In genomic region chr16:3922241-3922640, GRCh38 we compare ENCODE assay signal across 18 cellular contexts. TPM values are rescaled to one million over a fixed set of nuclear protein-coding genes. Genes with fewer than 3 reads are reported as not detected.
A peak's percentile ranks its signal among the peaks of the same experiment; 100 is the strongest.
DNase-seq lines count a peak whose midpoint lies in the region; ATAC-seq and TF ChIP-seq lines count a peak whose summit lies in the region.
"Had no signal": no experiment of that assay in that cellular context is flagged by ENCODE, and none has a peak within 500 bp of the region (broad histone marks: within the 10 kb centered on the region; RNA-seq: fewer than 3 reads in every experiment).

No MANE protein-coding gene starts in this region.

- H3K9me2 ChIP-seq in GM23338 (ENCODE audit: insufficient read depth): no peaks in the 10 kb centered on the region

- H3K36me3 Mint-ChIP-seq in GM23338 (ENCODE audit: low read depth): peaks cover 8% of the 10 kb centered on the region

- H3F3A ChIP-seq in GM23338 (replicated peaks; ENCODE audit: low read depth): no peaks in the 10 kb centered on the region

- POLR2A ChIA-PET in Panc1 (lab: Charles Lee): no interaction called here

- intact Hi-C loops in Panc1 (cut with micrococcal nuclease; ENCODE audit: unreplicated experiment) (no loop called here), lower lobe of right lung (cut with DNase I) (no loop called here), upper lobe of right lung (cut with DNase I) (no loop called here)

- no TSS peak for BruUV-seq in Panc1 (replicated peaks; lab: Mats Ljungman, UMichigan)

- H3K27ac Mint-ChIP-seq in GM23338: no peak overlapping the region
- H3K27ac Mint-ChIP-seq: CD4-positive, alpha-beta T cell; IgD-negative memory B cell had no signal

- no peak overlapping the region for H3K4me3 ChIP-seq in GM23338
- H3K4me3 ChIP-seq in Panc1 (ENCODE audit: low read depth in 2 of 2, low read length in 2 of 2): no peak overlapping the region
- H3K4me3 ChIP-seq in lower lobe of right lung: no peak overlapping the region
- no peak overlapping the region for H3K4me3 ChIP-seq in upper lobe of right lung
- no peak overlapping the region for H3K4me3 ChIP-seq in foreskin fibroblast (ENCODE audit: low read depth in 1 of 2, low read length in 2 of 2)

- H3K36me3 ChIP-seq in GM23338 (ENCODE audit: insufficient read depth) (no peaks in the 10 kb centered on the region; the same call in 1 of the 2 replicates), Panc1 (ENCODE audit: control insufficient read depth, insufficient read depth, low read length) (no peaks in the 10 kb centered on the region), lower lobe of right lung (no peaks in the 10 kb centered on the region), upper lobe of right lung (no peaks in the 10 kb centered on the region)

- 0 out of 2 replicates have a peak overlapping the region, but pooled peaks have one; percentile 5 for H2AFZ ChIP-seq in GM23338

- peaks cover 10% of the 10 kb centered on the region for H3K4me1 Mint-ChIP-seq in GM23338

- H3K27ac ChIP-seq in GM23338 (ENCODE audit: low read depth) (no peak overlapping the region), Panc1 (ENCODE audit: low read length) (no peak overlapping the region), lower lobe of right lung (no peak overlapping the region), upper lobe of right lung (no peak overlapping the region)

- H3K79me2 ChIP-seq in GM23338 (replicated peaks; ENCODE audit: insufficient read depth): no peaks in the 10 kb centered on the region

- no peaks in the 10 kb centered on the region for H4K20me1 ChIP-seq in GM23338 (replicated peaks; ENCODE audit: insufficient read depth)

- H3K27me3 Mint-ChIP-seq in GM23338 (ENCODE audit: insufficient read depth, low read depth, poor library complexity): peaks cover 2% of the 10 kb centered on the region

- H3K27me3 ChIP-seq in GM23338 (ENCODE audit: insufficient read depth) (no peaks in the 10 kb centered on the region), Panc1 (ENCODE audit: control insufficient read depth, insufficient read depth, low read length) (no peaks in the 10 kb centered on the region), lower lobe of right lung (ENCODE audit: low read depth) (no peaks in the 10 kb centered on the region), upper lobe of right lung (no peaks in the 10 kb centered on the region)

- no peak overlapping the region for H3K4me3 Mint-ChIP-seq in GM23338
- H3K4me3 Mint-ChIP-seq: CD4-positive, alpha-beta T cell; IgD-negative memory B cell had no signal

- ATAC-seq in GM23338 (no peak), Panc1 (0 out of 2 replicates have a peak, but pooled peaks have one; percentile 45), lower lobe of right lung (no peak), upper lobe of right lung (no peak)
- ATAC-seq: SK-N-SH treated with all-trans-retinoic acid at 6 μM for 48 hours had no signal

- H3K9me3 Mint-ChIP-seq in GM23338: peaks cover 19% of the 10 kb centered on the region

- no peak for DNase-seq in GM23338 (ENCODE audit: low spot score)
- no peak for DNase-seq in Panc1 (ENCODE audit: low read depth, low spot score)
- peak; percentile 15 for DNase-seq in lower lobe of right lung
- peak; percentile 18 for DNase-seq in upper lobe of right lung
- DNase-seq in NCI-H1105 treated with DMSO at 0.1 percent for 48 hours (lab: John Stamatoyannopoulos, UW): no peak
- DNase-seq in HT-29 (ENCODE audit: low spot score): no peak
- DNase-seq in foreskin fibroblast: no peak
- DNase-seq: Caco-2; CD4-positive, alpha-beta T cell; DMS153; MV-4-11; NCI-H1694; NCI-H2081; NCI-H2171 treated with DMSO at 0.1 percent for 48 hours; NCI-H524 treated with DMSO at 0.1 percent for 48 hours; OCI-M1 had no signal

- CTCF ChIA-PET in Panc1 (lab: Charles Lee): no interaction called here

- no peaks in the 10 kb centered on the region; the same call in 1 of the 2 replicates for H3K9me3 ChIP-seq in Panc1 (ENCODE audit: control insufficient read depth, insufficient read depth, low read depth, low read length)
- peaks cover 5% of the 10 kb centered on the region for H3K9me3 ChIP-seq in lower lobe of right lung
- H3K9me3 ChIP-seq in upper lobe of right lung: no peaks in the 10 kb centered on the region

- H3K4me1 ChIP-seq in GM23338 (ENCODE audit: insufficient read depth) (no peaks in the 10 kb centered on the region), Panc1 (ENCODE audit: control insufficient read depth, insufficient read depth, low read length) (0 out of 2 replicates have a peak, but pooled peaks cover 4% of the 10 kb centered on the region), lower lobe of right lung (no peaks in the 10 kb centered on the region), upper lobe of right lung (no peaks in the 10 kb centered on the region)
- H3K4me1 ChIP-seq: Caco-2 had no signal

- in situ Hi-C loops in Panc1 (cut with HindIII; ENCODE audit: low pct_unique_long_range_greater_than_20kb, low sequenced_read_pairs): no loop called here

- H3K4me2 ChIP-seq in GM23338: no peak overlapping the region

- TF ChIP-seq CTCF in GM23338 (conservative IDR thresholded peaks at IDR 0.05; ENCODE audit: low read depth in 2 of 2): no peak
- no peak for TF ChIP-seq CTCF in Panc1 (IDR thresholded peaks at IDR 0.05)
- TF ChIP-seq CTCF in lower lobe of right lung (IDR thresholded peaks at IDR 0.05): no peak
- TF ChIP-seq CTCF in upper lobe of right lung (IDR thresholded peaks at IDR 0.05): no peak
- no peak for TF ChIP-seq CTCF in foreskin fibroblast (IDR thresholded peaks at IDR 0.05; ENCODE audit: low read depth, low read length)

TF ChIP-seq in GM23338, 12 proteins besides CTCF, POLR2A, EP300 and RAD21 (continues in another document):
- TF ChIP-seq ETS1 (IDR thresholded peaks at IDR 0.05): no peak
- TF ChIP-seq STAT1 (IDR thresholded peaks at IDR 0.05; ENCODE audit: unreplicated experiment): no peak
- TF ChIP-seq JUNB (IDR thresholded peaks at IDR 0.05; ENCODE audit: unreplicated experiment): no peak

RNA-seq across cellular contexts. Expression of gene CREBBP, which starts 41.7 kb away (rescaled TPM):
- 42.7 and 54.8 TPM in 2 replicates for total RNA-seq in GM23338 (2014; rRNA removed; shearing (Covaris generic))
- polyA plus RNA-seq in GM23338 (2016; fragmentation: Nextera tagmentation; extraction: Ambion mirVana): 36.9 and 38.1 TPM in 2 replicates
- total RNA-seq in Panc1 (2021; ENCODE audit: unreplicated experiment): 60.2 TPM
- polyA plus RNA-seq in Panc1 (2012; ENCODE audit: insufficient read length): 52.0 TPM
- 78.3 TPM for total RNA-seq in lower lobe of right lung
- total RNA-seq in upper lobe of right lung: 72.8 TPM
- 19.3 and 25.8 TPM in 2 replicates for total RNA-seq in HT-29 (2014; rRNA removed; shearing (Covaris generic))

Comparison
In these comparisons a context has a peak if more than half of its experiments do, and no peak if none do; other contexts are left out.
1. DNase-seq: peak in lower lobe of right lung (single experiment) and upper lobe of right lung (single experiment); none in GM23338 (single experiment), Panc1 (single experiment), NCI-H1105 treated with DMSO at 0.1 percent for 48 hours (single experiment), HT-29 (single experiment) and foreskin fibroblast (0 of 2).